26 cellular contexts compared by ENCODE assay signal in the genomic region with DNA sequence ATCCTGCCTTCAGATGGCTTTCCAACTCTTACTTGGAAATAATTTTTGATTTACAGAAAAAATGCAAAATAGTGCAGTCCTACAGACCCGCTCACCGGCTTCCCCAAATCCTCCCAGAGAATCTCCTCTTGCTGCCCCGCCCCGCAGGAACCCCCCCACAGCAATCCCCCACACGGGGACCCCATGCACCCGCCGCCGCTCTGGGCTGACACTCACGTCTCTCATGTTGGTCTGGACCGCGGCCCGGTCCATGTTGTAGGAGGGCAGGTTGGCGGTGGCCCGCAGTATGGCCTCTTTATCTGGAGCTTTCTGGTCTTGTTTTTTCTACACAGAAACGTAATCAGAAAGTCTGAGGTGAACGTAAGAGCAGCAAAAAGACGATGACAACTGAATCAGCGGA.
"Had no signal": no experiment of that assay in that cellular context is flagged by ENCODE, and none has a peak within 500 bp of the region (broad histone marks: within the 10 kb centered on the region; RNA-seq: fewer than 3 reads in every experiment).

No MANE protein-coding gene starts in this region.

- H3K9me3 ChIP-seq: adrenal gland, ascending aorta, colonic mucosa, esophagus squamous epithelium, gastroesophageal sphincter, left ventricle myocardium inferior had no signal

- H3K27ac ChIP-seq: adrenal gland, ascending aorta, colonic mucosa, esophagus squamous epithelium, gastroesophageal sphincter, left ventricle myocardium inferior, parathyroid adenoma had no signal

- FAIRE-seq: bronchial epithelial cell had no signal

- H3K4me3 ChIP-seq: adrenal gland, ascending aorta, colonic mucosa, esophagus squamous epithelium, gastroesophageal sphincter, left ventricle myocardium inferior had no signal

- H3K9me3 Mint-ChIP-seq: activated naive CD4-positive, alpha-beta T cell treated with anti-CD3 and anti-CD28 coated beads, Interleukin-2, amount 50 U/mL, for 24 hours; activated T-helper 1 cell treated with anti-CD3 and anti-CD28 coated beads, Interleukin-12 subunit alpha, Interleukin-12 subunit beta, Interleukin-2, Interleukin-4 antibody, amounts not matched to agents 30 ng/mL and 10 ng/mL and 1 ng/mL, durations not matched to agents 14 hours and 24 hours and 36 hours; endodermal cell; natural killer cell had no signal

- H3K4me1 ChIP-seq: adrenal gland, ascending aorta, colonic mucosa, gastroesophageal sphincter had no signal

- H3K27me3 ChIP-seq: adrenal gland, ascending aorta, colonic mucosa, esophagus squamous epithelium, gastroesophageal sphincter had no signal

- H3K4me3 Mint-ChIP-seq: activated CD8-positive, alpha-beta T cell treated with anti-CD3 and anti-CD28 coated beads, Interleukin-2, amount 10 ng/mL, durations not matched to agents 7 days and 5 days; activated naive CD4-positive, alpha-beta T cell treated with anti-CD3 and anti-CD28 coated beads, Interleukin-2, amount 50 U/mL, for 24 hours; activated T-helper 1 cell treated with anti-CD3 and anti-CD28 coated beads, Interleukin-12 subunit alpha, Interleukin-12 subunit beta, Interleukin-2, Interleukin-4 antibody, amounts not matched to agents 30 ng/mL and 10 ng/mL and 1 ng/mL, durations not matched to agents 14 hours and 24 hours and 36 hours; endodermal cell; natural killer cell had no signal

- H3K27ac Mint-ChIP-seq: activated CD8-positive, alpha-beta T cell treated with anti-CD3 and anti-CD28 coated beads, Interleukin-2, amount 10 ng/mL, durations not matched to agents 7 days and 5 days; activated naive CD4-positive, alpha-beta T cell treated with anti-CD3 and anti-CD28 coated beads, Interleukin-2, amount 50 U/mL, for 24 hours; activated T-helper 1 cell treated with anti-CD3 and anti-CD28 coated beads, Interleukin-12 subunit alpha, Interleukin-12 subunit beta, Interleukin-2, Interleukin-4 antibody, amounts not matched to agents 30 ng/mL and 10 ng/mL and 1 ng/mL, durations not matched to agents 14 hours and 24 hours and 36 hours; endodermal cell; natural killer cell had no signal

- H2AFZ ChIP-seq: parathyroid adenoma had no signal

- H3K4me1 Mint-ChIP-seq: activated naive CD4-positive, alpha-beta T cell treated with anti-CD3 and anti-CD28 coated beads, Interleukin-2, amount 50 U/mL, for 24 hours; endodermal cell had no signal

- H3K9ac ChIP-seq: parathyroid adenoma had no signal

- H3K27me3 Mint-ChIP-seq: activated naive CD4-positive, alpha-beta T cell treated with anti-CD3 and anti-CD28 coated beads, Interleukin-2, amount 50 U/mL, for 24 hours had no signal

- DNase-seq: activated CD4-positive, alpha-beta T cell treated with anti-CD3 and anti-CD28 coated beads for 1 hour; activated CD4-positive, alpha-beta T cell treated with anti-CD3 and anti-CD28 coated beads, Interleukin-2, amount 50 U/mL, for 1 hour; activated CD8-positive, alpha-beta T cell treated with anti-CD3 and anti-CD28 coated beads, Interleukin-2, amount 10 ng/mL, durations not matched to agents 7 days and 5 days; activated gamma-delta T cell treated with Interleukin-2 at 50 U/mL for 16 hours; adrenal gland; colonic mucosa; endodermal cell; esophagus squamous epithelium; head of caudate nucleus; hypothalamus; left ventricle myocardium inferior; mammary epithelial cell; midbrain; natural killer cell; stimulated activated CD4-positive, alpha-beta T cell treated with anti-CD3 and anti-CD28 coated beads, Interleukin-2, amount 100 ng/mL, for 48 hours; stimulated activated CD8-positive, alpha-beta memory T cell treated with anti-CD3 and anti-CD28 coated beads, Interleukin-4, amount 100 ng/mL, for 48 hours; stimulated activated naive CD4-positive, alpha-beta T cell treated with Interleukin-2 at 50 U/mL for 16 hours; SW 1271; T-helper 2 cell had no signal

- ATAC-seq: activated CD8-positive, alpha-beta T cell treated with anti-CD3 and anti-CD28 coated beads, Interleukin-2, amount 10 ng/mL, durations not matched to agents 7 days and 5 days; gastroesophageal sphincter; natural killer cell; sciatic nerve had no signal
